In genomic region chr19:6731822-6732221, GRCh38 we compare ENCODE assay signal across 21 cellular contexts. TPM values are rescaled to one million over a fixed set of nuclear protein-coding genes. Genes with fewer than 3 reads are reported as not detected.
"Had no signal": no experiment of that assay in that cellular context is flagged by ENCODE, and none has a peak within 500 bp of the region (broad histone marks: within the 10 kb centered on the region; RNA-seq: fewer than 3 reads in every experiment).

No MANE protein-coding gene starts in this region.

- H3K9me3 ChIP-seq: esophagus muscularis mucosa, gastrocnemius medialis, pancreas, stomach had no signal

- H3K27me3 ChIP-seq: gastrocnemius medialis, pancreas, stomach had no signal

- H3K9me3 Mint-ChIP-seq: dendritic cell treated with granulocyte-macrophage colony-stimulating factor and Interleukin-4, amounts not matched to agents 40 ng/mL and 50 ng/mL, for 4 days; effector memory CD8-positive, alpha-beta T cell; natural killer cell; neural crest cell; type B pancreatic cell had no signal

- H3K4me3 Mint-ChIP-seq: dendritic cell treated with granulocyte-macrophage colony-stimulating factor and Interleukin-4, amounts not matched to agents 40 ng/mL and 50 ng/mL, for 4 days; effector memory CD8-positive, alpha-beta T cell; natural killer cell; neural crest cell; type B pancreatic cell had no signal

- ATAC-seq: effector memory CD8-positive, alpha-beta T cell; gastrocnemius medialis; left colon; natural killer cell; pancreas; sciatic nerve had no signal

- H3K27me3 Mint-ChIP-seq: dendritic cell treated with granulocyte-macrophage colony-stimulating factor and Interleukin-4, amounts not matched to agents 40 ng/mL and 50 ng/mL, for 4 days; effector memory CD8-positive, alpha-beta T cell; progenitor cell of endocrine pancreas; type B pancreatic cell had no signal

- H3K27ac Mint-ChIP-seq: dendritic cell treated with granulocyte-macrophage colony-stimulating factor and Interleukin-4, amounts not matched to agents 40 ng/mL and 50 ng/mL, for 4 days; natural killer cell; progenitor cell of endocrine pancreas; type B pancreatic cell had no signal

- DNase-seq: cerebellar nuclear complex; effector memory CD8-positive, alpha-beta T cell; gastrocnemius medialis; left colon; mammary epithelial cell; natural killer cell; nucleus accumbens; stimulated activated CD4-positive, alpha-beta T cell treated with anti-CD3 and anti-CD28 coated beads, Interleukin-2, amount 100 ng/mL, for 24 hours; stimulated activated naive CD4-positive, alpha-beta T cell; stomach had no signal

- H3K27ac ChIP-seq: epithelial cell of prostate, esophagus muscularis mucosa, gastrocnemius medialis, pancreas, skin epidermis had no signal

- H3K36me3 Mint-ChIP-seq: natural killer cell, type B pancreatic cell had no signal

- H3K4me3 ChIP-seq: esophagus muscularis mucosa, gastrocnemius medialis, pancreas, skin epidermis, stomach had no signal

RNA-seq across cellular contexts. Expression of gene SH2D3A, which starts 35.4 kb away (rescaled TPM):
- total RNA-seq: gastrocnemius medialis, myocyte, neural crest cell had no signal

RNA-seq across cellular contexts. Expression of gene VAV1, which starts 40.7 kb away (rescaled TPM):
- total RNA-seq: fibroblast of villous mesenchyme, myocyte, neural crest cell, progenitor cell of endocrine pancreas had no signal
- polyA plus RNA-seq: mammary epithelial cell had no signal
